In genomic region chr12:70590051-70590450, GRCh38 we compare ENCODE assay signal across 8 cellular contexts. TPM values are rescaled to one million over a fixed set of nuclear protein-coding genes. Genes with fewer than 3 reads are reported as not detected.
DNase-seq lines count a peak whose midpoint lies in the region; ATAC-seq and TF ChIP-seq lines count a peak whose summit lies in the region.

No MANE protein-coding gene starts in this region.

- ATAC-seq in GM21786 (IDR thresholded peaks at IDR 0.05; ENCODE audit: unreplicated experiment) (peak; percentile 95), left cardiac atrium (peak; percentile 74 to 90)
- peak; percentile 72 for ATAC-seq in activated naive CD8-positive, alpha-beta T cell treated with anti-CD3 and anti-CD28 coated beads, Interleukin-2, amount 10 ng/mL, durations not matched to agents 7 days and 5 days (ENCODE audit: low read depth)

- H3K9me3 Mint-ChIP-seq in activated naive CD8-positive, alpha-beta T cell treated with anti-CD3 and anti-CD28 coated beads, Interleukin-2, amount 10 ng/mL, durations not matched to agents 7 days and 5 days: no peaks in the 10 kb centered on the region

- DNase-seq in ELF-1 (ENCODE audit: low read depth, low spot score): peak; percentile 65
- DNase-seq in SJCRH30: peak; percentile 66 to 82
- peak; percentile 56 for DNase-seq in activated naive CD8-positive, alpha-beta T cell treated with anti-CD3 and anti-CD28 coated beads, Interleukin-2, amount 10 ng/mL, durations not matched to agents 7 days and 5 days
- peak; percentile 79 for DNase-seq in left cardiac atrium
- DNase-seq in putamen (ENCODE audit: low spot score): peak; percentile 57
- no peak for DNase-seq in DMS79 treated with DMSO at 0.1 percent for 48 hours (lab: John Stamatoyannopoulos, UW)

- H3K27ac ChIP-seq in KMS-11: no peak overlapping the region
- no peak overlapping the region for H3K27ac ChIP-seq in SJCRH30

- H3K4me2 ChIP-seq in KMS-11: no peak overlapping the region

- peak overlapping the region; percentile 28; the same call in 1 of the 2 replicates for H2AFZ ChIP-seq in KMS-11 (ENCODE audit: low read depth)

- no peak overlapping the region for H3K4me3 Mint-ChIP-seq in activated naive CD8-positive, alpha-beta T cell treated with anti-CD3 and anti-CD28 coated beads, Interleukin-2, amount 10 ng/mL, durations not matched to agents 7 days and 5 days

- no peaks in the 10 kb centered on the region for H3K79me2 ChIP-seq in KMS-11 (ENCODE audit: insufficient read depth, low read depth)

- H3K27me3 Mint-ChIP-seq in activated naive CD8-positive, alpha-beta T cell treated with anti-CD3 and anti-CD28 coated beads, Interleukin-2, amount 10 ng/mL, durations not matched to agents 7 days and 5 days: peaks cover 10% of the 10 kb centered on the region

- H3K36me3 Mint-ChIP-seq in activated naive CD8-positive, alpha-beta T cell treated with anti-CD3 and anti-CD28 coated beads, Interleukin-2, amount 10 ng/mL, durations not matched to agents 7 days and 5 days: no peaks in the 10 kb centered on the region

- no peaks in the 10 kb centered on the region for H3K9me3 ChIP-seq in SJCRH30 (replicated peaks)

- H3K27me3 ChIP-seq in KMS-11 (ENCODE audit: insufficient read depth, low read depth) (no peaks in the 10 kb centered on the region), SJCRH30 (no peaks in the 10 kb centered on the region)

- POLR2A ChIA-PET in activated naive CD8-positive, alpha-beta T cell treated with anti-CD3 and anti-CD28 coated beads, Interleukin-2, amount 10 ng/mL, durations not matched to agents 7 days and 5 days (lab: Charles Lee): no interaction called here

- H3K9ac ChIP-seq in KMS-11: no peak overlapping the region

- H3K4me1 Mint-ChIP-seq in activated naive CD8-positive, alpha-beta T cell treated with anti-CD3 and anti-CD28 coated beads, Interleukin-2, amount 10 ng/mL, durations not matched to agents 7 days and 5 days: no peaks in the 10 kb centered on the region

- peak; percentile 99 for TF ChIP-seq CTCF in KMS-11 (conservative IDR thresholded peaks at IDR 0.05; ENCODE audit: low read depth, low read length)

- no peaks in the 10 kb centered on the region for H4K20me1 ChIP-seq in KMS-11 (ENCODE audit: insufficient read depth)

- H3K4me1 ChIP-seq in KMS-11 (ENCODE audit: low read depth, poor library complexity, severe bottlenecking): no peaks in the 10 kb centered on the region
- H3K4me1 ChIP-seq in SJCRH30: no peaks in the 10 kb centered on the region

- intact Hi-C loops in left cardiac atrium (cut with DNase I): loop anchor here (2.0 to 5.0 kb wide), 2 partner anchors 127 to 129 kb away; no protein-coding TSS in a partner anchor

- no peak overlapping the region for H3K27ac Mint-ChIP-seq in activated naive CD8-positive, alpha-beta T cell treated with anti-CD3 and anti-CD28 coated beads, Interleukin-2, amount 10 ng/mL, durations not matched to agents 7 days and 5 days

- H3K36me3 ChIP-seq in KMS-11 (ENCODE audit: insufficient read depth) (no peaks in the 10 kb centered on the region), SJCRH30 (no peaks in the 10 kb centered on the region)

- H3K4me3 ChIP-seq in KMS-11 (IDR thresholded peaks at IDR 0.05; ENCODE audit: insufficient read depth, low read depth, low read length) (no peak overlapping the region), SJCRH30 (no peak overlapping the region)

RNA-seq across cellular contexts. Expression of gene PTPRB, which starts 47.2 kb away (rescaled TPM):
- 0.02 TPM in 1 of 2 replicates, not detected in the other for total RNA-seq in SJCRH30 (2014; rRNA removed; shearing (Covaris generic))
- total RNA-seq in activated naive CD8-positive, alpha-beta T cell treated with anti-CD3 and anti-CD28 coated beads, Interleukin-2, amount 10 ng/mL, durations not matched to agents 7 days and 5 days: not detected
- total RNA-seq in left cardiac atrium: 10 to 100 TPM; 33.5 to 50.4 TPM

Comparison
In these comparisons a context has a peak if more than half of its experiments do, and no peak if none do; other contexts are left out.
1. RNA of gene PTPRB, which starts 47.2 kb away (total RNA-seq): 33.5 to 50.4 TPM in left cardiac atrium; 0.02 TPM in SJCRH30 and not detected in activated naive CD8-positive, alpha-beta T cell treated with anti-CD3 and anti-CD28 coated beads, Interleukin-2, amount 10 ng/mL, durations not matched to agents 7 days and 5 days; every median in the first group is over 10 times any median in the second.
2. Peak in every context shown above with its lines, with median percentiles within 50 percentile points of each other: ATAC-seq.